ENCODE assay signal across 13 cellular contexts in genomic region chr11:57801185-57801490, GRCh38. TPM values are rescaled to one million over a fixed set of nuclear protein-coding genes. Genes with fewer than 3 reads are reported as not detected.
A peak's percentile ranks its signal among the peaks of the same experiment; 100 is the strongest.
DNase-seq lines count a peak whose midpoint lies in the region; ATAC-seq, FAIRE-seq and TF ChIP-seq lines count a peak whose summit lies in the region.
"Had no signal": no experiment of that assay in that cellular context is flagged by ENCODE, and none has a peak within 500 bp of the region (broad histone marks: within the 10 kb centered on the region; RNA-seq: fewer than 3 reads in every experiment).

No MANE protein-coding gene starts in this region.

- in situ Hi-C loops in GM12878 (cut with MboI): loop anchor here (5.0 to 25.0 kb wide), 3 partner anchors 139 to 711 kb away; partner anchors contain the start of genes OR5B21 and UBE2L6

- H4K20me1 ChIP-seq in DND-41 (ENCODE audit: insufficient read depth, low read length) (no peaks in the 10 kb centered on the region), GM12878 (ENCODE audit: control insufficient read depth, insufficient read depth) (no peaks in the 10 kb centered on the region)

- SMC1A ChIA-PET in GM12878 (lab: Charles Lee; ENCODE audit: uncharacterized antibody, unreplicated experiment): interaction anchor here (0.6 to 6.4 kb wide), 48 partner anchors 8 to 723 kb away, joined by 3 to 143 read pairs (median 7); partner anchors contain the start of genes BTBD18, CLP1, CTNND1 and MED19

- no peak for TF ChIP-seq POLR2A in GM12878 (IDR thresholded peaks at IDR 0.05; ENCODE audit: low read depth, low read length)

- peak overlapping the region in 1 of 2 experiments; percentile 39; a peak in 2 of 4 replicates for H3K4me3 ChIP-seq in DND-41 (ENCODE audit: low read depth in 1 of 2, low read length in 2 of 2)
- no peak overlapping the region for H3K4me3 ChIP-seq in Jurkat, Clone E6-1 (ENCODE audit: low read length)
- H3K4me3 ChIP-seq in GM12878: no peak overlapping the region
- no peak overlapping the region for H3K4me3 ChIP-seq in psoas muscle
- H3K4me3 ChIP-seq: SJSA1, testis had no signal

- H3K36me3 ChIP-seq in DND-41 (ENCODE audit: insufficient read depth, low read length): peaks cover 30% of the 10 kb centered on the region
- peaks cover 19 to 21% of the 10 kb centered on the region in 2 experiments for H3K36me3 ChIP-seq in GM12878 (ENCODE audit: control insufficient read depth in 2 of 2, insufficient read depth in 2 of 2, low read length in 1 of 2)
- peaks cover 17 to 80% of the 10 kb centered on the region in 2 donors for H3K36me3 ChIP-seq in psoas muscle (ENCODE audit: insufficient read depth in 1 of 2, low read depth in 1 of 2)

- no peak for TF ChIP-seq RAD21 in GM12878 (IDR thresholded peaks at IDR 0.05; ENCODE audit: insufficient read depth, low read depth, low read length)

- peak overlapping the region; percentile 78 for H3K27ac ChIP-seq in DND-41 (ENCODE audit: low read length)
- no peak overlapping the region for H3K27ac ChIP-seq in GM12878 (ENCODE audit: control insufficient read depth, insufficient read depth)
- peak overlapping the region; percentile 64 for H3K27ac ChIP-seq in psoas muscle
- H3K27ac ChIP-seq: SJSA1 had no signal

- CTCF ChIA-PET in GM12878 (lab: Yijun Ruan, JAX): interaction anchor here (0.9 to 6.7 kb wide), 52 partner anchors 8 to 1357 kb away, joined by 3 to 227 read pairs (median 9); partner anchors contain the start of genes BTBD18, CTNND1, MED19 and SELENOH

- intact Hi-C loops in GM12878 (cut with micrococcal nuclease; ENCODE audit: unreplicated experiment): loop anchor here (5.0 kb wide), 1 partner anchor 711 kb away; no protein-coding TSS in a partner anchor
- intact Hi-C loops in psoas muscle (cut with DNase I): loop anchor here (2.0 to 5.0 kb wide), 3 partner anchors 39 to 711 kb away; partner anchors contain the start of genes BTBD18 (in 1 of the 2) and CTNND1 (in 1 of the 2)

- H3K27me3 ChIP-seq in DND-41 (ENCODE audit: insufficient read depth, low read length, poor library complexity) (no peaks in the 10 kb centered on the region), GM12878 (replicated peaks in 1 of 2; ENCODE audit: control insufficient read depth in 2 of 2, insufficient read depth in 2 of 2, low read length in 1 of 2) (no peaks in the 10 kb centered on the region), psoas muscle (ENCODE audit: insufficient read depth in 3 of 3, low read length in 2 of 3) (no peaks in the 10 kb centered on the region)
- H3K27me3 ChIP-seq: SJSA1, testis had no signal

- TF ChIP-seq CTCF in DND-41 (IDR thresholded peaks at IDR 0.05; ENCODE audit: borderline replicate concordance, extremely low read depth, low read length, poor library complexity, severe bottlenecking): no peak
- TF ChIP-seq CTCF in GM12878 (IDR thresholded peaks at IDR 0.05 in 2 of 3, conservative IDR thresholded peaks at IDR 0.05 in 1 of 3; ENCODE audit: control insufficient read depth in 2 of 3, extremely low read depth in 1 of 3, insufficient read depth in 1 of 3, low read depth in 3 of 3, low read length in 3 of 3): no peak
- no peak for TF ChIP-seq CTCF in psoas muscle (IDR thresholded peaks at IDR 0.05)

- RAD21 ChIA-PET in GM12878 (lab: Charles Lee; ENCODE audit: unreplicated experiment): interaction anchor here (0.6 to 5.1 kb wide), 43 partner anchors 10 to 828 kb away, joined by 3 to 141 read pairs (median 7); partner anchors contain the start of genes BTBD18, CLP1, CTNND1 and MED19

- no TSS peak for BruUV-seq in GM12878 (replicated peaks; lab: Mats Ljungman, UMichigan)

- no peaks in the 10 kb centered on the region for H3K9me3 ChIP-seq in DND-41 (ENCODE audit: insufficient read depth, low read length, severe bottlenecking)
- H3K9me3 ChIP-seq in GM12878 (replicated peaks; ENCODE audit: control insufficient read depth, insufficient read depth, low read length): no peaks in the 10 kb centered on the region
- H3K9me3 ChIP-seq in psoas muscle: no peaks in the 10 kb centered on the region
- H3K9me3 ChIP-seq: SJSA1, testis had no signal

- ATAC-seq in DND-41 (ENCODE audit: insufficient read depth, low read depth) (peak; percentile 77), GM12878 (no peak), psoas muscle (no peak), GM21786 (IDR thresholded peaks at IDR 0.05; ENCODE audit: unreplicated experiment) (no peak)

- H3K4me2 ChIP-seq in DND-41 (ENCODE audit: insufficient read depth, low read length): peak overlapping the region; percentile 61
- H3K4me2 ChIP-seq in GM12878 (ENCODE audit: control insufficient read depth, insufficient read depth): no peak overlapping the region

- H3K9ac ChIP-seq in DND-41 (ENCODE audit: low read depth, low read length) (peak overlapping the region; percentile 33; the same call in 1 of the 2 replicates), GM12878 (ENCODE audit: control insufficient read depth, insufficient read depth, low read length) (no peak overlapping the region)

- H2AFZ ChIP-seq in DND-41 (ENCODE audit: low read depth, low read length) (peak overlapping the region; percentile 66), GM12878 (ENCODE audit: control insufficient read depth, low read depth, low read length) (no peak overlapping the region)

- POLR2A ChIA-PET in GM12878 (lab: Charles Lee): interaction anchor here (0.5 to 2.5 kb wide), 10 partner anchors 12 to 134 kb away, joined by 3 to 11 read pairs (median 6); partner anchors contain the start of genes BTBD18, CTNND1 and SELENOH

- peaks cover 20% of the 10 kb centered on the region for H3K4me1 ChIP-seq in DND-41 (ENCODE audit: insufficient read depth, low read length)
- no peaks in the 10 kb centered on the region; the same call in 1 of the 2 replicates for H3K4me1 ChIP-seq in GM12878 (ENCODE audit: control insufficient read depth, insufficient read depth, low read length)
- H3K4me1 ChIP-seq in psoas muscle: peaks cover 39% of the 10 kb centered on the region

- FAIRE-seq in GM12878 (lab: Jason Lieb, UNC) (peak; percentile 78), urothelium cell line (lab: Jason Lieb, UNC) (no peak)

- H3K79me2 ChIP-seq in DND-41 (ENCODE audit: insufficient read depth, low read length) (no peaks in the 10 kb centered on the region), GM12878 (ENCODE audit: control insufficient read depth, insufficient read depth, low read length) (peaks cover 9% of the 10 kb centered on the region)

- DNase-seq in DND-41 (no peak), GM12878 (ENCODE audit: low read depth, low spot score) (no peak), psoas muscle (no peak), urothelium cell line (ENCODE audit: low spot score) (no peak)
- DNase-seq in Jurkat, Clone E6-1 (ENCODE audit: low read depth, low spot score): peak; percentile 48
- DNase-seq in activated naive CD4-positive, alpha-beta T cell treated with Interleukin-2 at 50 U/mL for 16 hours: no peak
- DNase-seq: activated CD4-positive, alpha-beta memory T cell treated with anti-CD3 and anti-CD28 coated beads for 36 hours; stimulated activated CD4-positive, alpha-beta T cell treated with anti-CD3 and anti-CD28 coated beads, Interleukin-4, amount 100 ng/mL, for 4 hours; testis had no signal

- no peak for TF ChIP-seq EP300 in GM12878 (IDR thresholded peaks at IDR 0.05; ENCODE audit: borderline replicate concordance in 1 of 2, control insufficient read depth in 1 of 2, low read depth in 2 of 2, low read length in 2 of 2)

RNA-seq across cellular contexts. Expression of gene CTNND1, which starts 39.5 kb away (rescaled TPM):
- polyA plus RNA-seq in Jurkat, Clone E6-1 (2012; ENCODE audit: insufficient read depth, insufficient read length): 4.6 TPM
- total RNA-seq in GM12878 (2013; cell fraction: nucleolus; rRNA removed): 258 and 263 TPM in 2 replicates
- total RNA-seq in GM12878 (2014; rRNA removed) (30.2 and 32.1 TPM in 2 replicates), GM12878 (2014; rRNA removed; fragmentation: Illumina TruSeq; extraction: Trizol) (30.2 and 30.4 TPM in 2 replicates), GM12878 (2021) (43.5 and 44.2 TPM in 2 replicates), psoas muscle (10 to 100 TPM; 26.1 to 35.2 (median 30.1) TPM)
- 13.8 TPM for polyA plus RNA-seq in GM12878 (2011; ENCODE audit: low read depth)
- polyA plus RNA-seq in GM12878 (2011; rRNA removed) (70.0 and 72.9 TPM in 2 replicates), GM12878 (2014; fragmentation: Illumina TruSeq; extraction: Trizol) (35.4 and 43.1 TPM in 2 replicates), GM12878 (2014; fragmentation: Nextera tagmentation; extraction: Ambion mirVana) (1 to 10 TPM; 4.7 to 6.5 TPM), GM12878 (2014; rRNA removed) (25.8 and 27.7 TPM in 2 replicates), GM12878 (2016; fragmentation: Nextera tagmentation; extraction: Ambion mirVana) (10 to 100 TPM; 29.5 to 29.8 TPM), psoas muscle (10 to 100 TPM in 2 of 3 donors, 1 to 10 TPM in 1; 9.4 to 13.8 (median 13.7) TPM)
- 46.2 and 50.4 TPM in 2 replicates for polyA plus RNA-seq in GM12878 (2011; cell fraction: cytosol; rRNA removed)
- polyA plus RNA-seq in GM12878 (2011; cell fraction: nucleus; rRNA removed): 110 and 114 TPM in 2 replicates
- 19.6 and 26.5 TPM in 2 replicates for polyA plus RNA-seq in GM12878 (2012)
- 120 and 124 TPM in 2 replicates for polyA minus RNA-seq in GM12878 (2011; rRNA and poly(A)+ RNA removed)
- 55.7 and 58.4 TPM in 2 replicates for polyA minus RNA-seq in GM12878 (2011; cell fraction: cytosol; rRNA and poly(A)+ RNA removed)
- 50.4 and 61.5 TPM in 2 replicates for polyA minus RNA-seq in GM12878 (2011; cell fraction: nucleus; rRNA and poly(A)+ RNA removed)

RNA-seq across cellular contexts. Expression of gene BTBD18, which starts 49.5 kb away (rescaled TPM):
- polyA plus RNA-seq in Jurkat, Clone E6-1 (2012; ENCODE audit: insufficient read depth, insufficient read length): not detected
- total RNA-seq in GM12878 (2013; cell fraction: nucleolus; rRNA removed): not detected in 2 replicates
- total RNA-seq in GM12878 (2014; rRNA removed): 0.05 TPM in 1 of 2 replicates, not detected in the other
- not detected in 2 replicates for total RNA-seq in GM12878 (2014; rRNA removed; fragmentation: Illumina TruSeq; extraction: Trizol)
- total RNA-seq in GM12878 (2021): not detected in 2 replicates
- polyA plus RNA-seq in GM12878 (2011; ENCODE audit: low read depth): 0.16 TPM
- polyA plus RNA-seq in GM12878 (2011; rRNA removed): not detected in 2 replicates
- not detected in 2 replicates for polyA plus RNA-seq in GM12878 (2011; cell fraction: cytosol; rRNA removed)
- polyA plus RNA-seq in GM12878 (2011; cell fraction: nucleus; rRNA removed): not detected in 2 replicates
- polyA plus RNA-seq in GM12878 (2012): 0.21 and 0.26 TPM in 2 replicates
- not detected in 2 replicates for polyA plus RNA-seq in GM12878 (2014; fragmentation: Illumina TruSeq; extraction: Trizol)
- under 1 TPM; 0.05 to 0.11 TPM for polyA plus RNA-seq in GM12878 (2014; fragmentation: Nextera tagmentation; extraction: Ambion mirVana)
- not detected in 2 replicates for polyA plus RNA-seq in GM12878 (2014; rRNA removed)
- under 1 TPM; 0.28 to 0.58 TPM for polyA plus RNA-seq in GM12878 (2016; fragmentation: Nextera tagmentation; extraction: Ambion mirVana)
- polyA minus RNA-seq in GM12878 (2011; rRNA and poly(A)+ RNA removed): not detected in 2 replicates
- not detected in 2 replicates for polyA minus RNA-seq in GM12878 (2011; cell fraction: cytosol; rRNA and poly(A)+ RNA removed)
- not detected in 2 replicates for polyA minus RNA-seq in GM12878 (2011; cell fraction: nucleus; rRNA and poly(A)+ RNA removed)
- not detected for total RNA-seq in psoas muscle
- under 1 TPM in 1 of 3 donors, not detected in 2; 0.03 TPM for polyA plus RNA-seq in psoas muscle
- total RNA-seq: activated CD4-positive, alpha-beta memory T cell treated with anti-CD3 and anti-CD28 coated beads for 36 hours; M059J; NCI-H460; SJSA1 had no signal

RNA-seq across cellular contexts. Expression of gene SELENOH, which starts 59.8 kb away (rescaled TPM):
- polyA plus RNA-seq in Jurkat, Clone E6-1 (2012; ENCODE audit: insufficient read depth, insufficient read length): 367 TPM
- 79.2 and 86.8 TPM in 2 replicates for total RNA-seq in GM12878 (2013; cell fraction: nucleolus; rRNA removed)
- total RNA-seq in GM12878 (2014; rRNA removed): 223 and 232 TPM in 2 replicates
- 74.4 and 86.2 TPM in 2 replicates for total RNA-seq in GM12878 (2014; rRNA removed; fragmentation: Illumina TruSeq; extraction: Trizol)
- total RNA-seq in GM12878 (2021): 261 and 269 TPM in 2 replicates
- polyA plus RNA-seq in GM12878 (2011; ENCODE audit: low read depth): 158 TPM
- 169 and 210 TPM in 2 replicates for polyA plus RNA-seq in GM12878 (2011; rRNA removed)
- polyA plus RNA-seq in GM12878 (2011; cell fraction: cytosol; rRNA removed): 235 and 244 TPM in 2 replicates
- polyA plus RNA-seq in GM12878 (2011; cell fraction: nucleus; rRNA removed): 123 and 124 TPM in 2 replicates
- polyA plus RNA-seq in GM12878 (2012): 179 and 212 TPM in 2 replicates
- 25.7 and 39.3 TPM in 2 replicates for polyA plus RNA-seq in GM12878 (2014; fragmentation: Illumina TruSeq; extraction: Trizol)
- polyA plus RNA-seq in GM12878 (2014; fragmentation: Nextera tagmentation; extraction: Ambion mirVana): 100 to 1,000 TPM in 1 of 2 experiments, 10 to 100 TPM in 1; 20.3 to 101 TPM
- 277 and 283 TPM in 2 replicates for polyA plus RNA-seq in GM12878 (2014; rRNA removed)
- polyA plus RNA-seq in GM12878 (2016; fragmentation: Nextera tagmentation; extraction: Ambion mirVana): 100 to 1,000 TPM; 454 to 458 TPM
- 33.4 and 40.6 TPM in 2 replicates for polyA minus RNA-seq in GM12878 (2011; rRNA and poly(A)+ RNA removed)
- polyA minus RNA-seq in GM12878 (2011; cell fraction: cytosol; rRNA and poly(A)+ RNA removed): 27.4 and 31.6 TPM in 2 replicates
- 45.9 and 63.9 TPM in 2 replicates for polyA minus RNA-seq in GM12878 (2011; cell fraction: nucleus; rRNA and poly(A)+ RNA removed)
- total RNA-seq in psoas muscle: 100 to 1,000 TPM in 1 of 4 donors, 10 to 100 TPM in 3; 67.0 to 109 (median 88.0) TPM
- polyA plus RNA-seq in psoas muscle: 100 to 1,000 TPM in 1 of 3 donors, 10 to 100 TPM in 2; 79.0 to 120 (median 81.9) TPM
